In the genomic region with DNA sequence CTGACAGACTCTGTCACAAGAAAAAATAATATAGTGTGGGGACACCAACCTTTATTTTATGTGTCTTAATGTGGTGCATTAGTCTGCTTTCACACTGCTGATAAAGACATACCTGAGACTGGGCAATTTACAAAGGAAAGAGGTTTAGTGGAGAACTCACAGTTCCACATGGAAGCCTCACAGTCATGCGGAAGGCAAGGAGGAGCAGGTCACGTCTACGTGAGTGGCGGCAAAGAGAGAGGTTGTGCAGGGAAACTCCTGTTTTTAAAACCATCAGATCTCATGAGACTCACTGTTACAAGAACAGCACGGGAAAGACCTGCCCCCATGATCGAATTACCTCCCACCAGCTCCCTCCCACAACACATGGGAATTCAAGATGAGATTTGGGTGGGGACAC, we compare ENCODE assay signal across 18 cellular contexts.
"Had no signal": no experiment of that assay in that cellular context is flagged by ENCODE, and none has a peak within 500 bp of the region (broad histone marks: within the 10 kb centered on the region; RNA-seq: fewer than 3 reads in every experiment).

No MANE protein-coding gene starts in this region.

- H3K9me3 ChIP-seq: gastroesophageal sphincter, left ventricle myocardium inferior, neutrophil, spleen, suprapubic skin, tibial artery, upper lobe of left lung, uterus had no signal

- H3K36me3 ChIP-seq: gastroesophageal sphincter, suprapubic skin, tibial artery, uterus had no signal

- ATAC-seq: esophagus mucosa; gastroesophageal sphincter; left cardiac atrium; naive thymus-derived CD4-positive, alpha-beta T cell; sciatic nerve had no signal

- H3K27ac ChIP-seq: gastroesophageal sphincter, left ventricle myocardium inferior, neutrophil, spleen, suprapubic skin, tibial artery, upper lobe of left lung, uterus had no signal

- H3K4me3 Mint-ChIP-seq: immature natural killer cell; naive thymus-derived CD4-positive, alpha-beta T cell had no signal

- DNase-seq: effector memory CD4-positive, alpha-beta T cell; glutamatergic neuron; immature natural killer cell; left cardiac atrium; left ventricle myocardium inferior; naive thymus-derived CD4-positive, alpha-beta T cell; spleen; stimulated activated CD4-positive, alpha-beta T cell treated with anti-CD3 and anti-CD28 coated beads, Interleukin-2, amount 100 ng/mL, for 24 hours; stimulated activated CD4-positive, alpha-beta T cell treated with anti-CD3 and anti-CD28 coated beads, Interleukin-4, amount 100 ng/mL, for 4 hours; stimulated activated naive CD4-positive, alpha-beta T cell; tibial artery; upper lobe of left lung; uterus had no signal

- H3K36me3 Mint-ChIP-seq: immature natural killer cell had no signal

- H3K27me3 Mint-ChIP-seq: naive thymus-derived CD4-positive, alpha-beta T cell had no signal

- H3K9me3 Mint-ChIP-seq: immature natural killer cell; naive thymus-derived CD4-positive, alpha-beta T cell had no signal

- H3K4me3 ChIP-seq: gastroesophageal sphincter, left ventricle myocardium inferior, spleen, suprapubic skin, tibial artery, upper lobe of left lung, uterus had no signal
